ENCODE assay signal across 25 cellular contexts in the genomic region with DNA sequence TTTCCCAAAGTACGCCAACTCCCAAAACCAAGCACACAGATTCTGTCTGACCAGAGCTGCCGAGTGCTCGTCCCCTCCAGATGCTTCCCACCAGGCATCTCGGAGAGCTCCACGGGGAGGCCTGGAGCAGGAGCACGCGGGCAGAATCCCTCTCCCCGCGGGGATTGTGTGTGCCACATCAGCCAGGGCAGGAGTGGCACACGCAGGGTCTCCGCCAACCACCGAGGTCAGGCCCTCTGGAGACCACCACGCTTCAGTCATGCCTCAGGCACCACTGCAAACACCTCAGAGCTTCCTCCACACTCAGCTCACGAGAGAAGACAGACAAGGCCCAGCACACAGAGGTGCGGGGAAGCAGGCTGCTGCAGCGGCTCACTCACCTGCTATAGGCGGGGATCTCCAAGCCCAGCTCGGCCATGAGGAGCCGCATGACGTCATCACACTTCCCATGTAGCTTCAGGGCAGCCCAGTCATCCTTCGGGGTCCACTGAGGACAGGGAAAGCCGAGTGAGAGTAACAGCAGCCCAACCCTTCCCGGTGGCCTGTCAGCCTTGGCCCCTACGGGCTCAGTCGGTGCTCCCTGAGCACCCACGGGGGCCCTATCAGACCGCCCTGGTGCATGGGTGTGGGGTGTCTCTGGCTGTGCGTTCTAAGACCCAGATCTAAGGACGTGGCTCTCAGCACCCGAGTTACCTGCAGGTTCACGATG. TPM values are rescaled to one million over a fixed set of nuclear protein-coding genes. Genes with fewer than 3 reads are reported as not detected.
A peak's percentile ranks its signal among the peaks of the same experiment; 100 is the strongest.
DNase-seq lines count a peak whose midpoint lies in the region; ATAC-seq, FAIRE-seq and TF ChIP-seq lines count a peak whose summit lies in the region.
"Had no signal": no experiment of that assay in that cellular context is flagged by ENCODE, and none has a peak within 500 bp of the region (broad histone marks: within the 10 kb centered on the region; RNA-seq: fewer than 3 reads in every experiment).

No MANE protein-coding gene starts in this region.

- H4K20me1 ChIP-seq in K562 (replicated peaks; ENCODE audit: control insufficient read depth, insufficient read depth, low read length), result peaks cover 14% of the 10 kb centered on the region

- no peak overlapping the region for H4K91ac ChIP-seq in neuronal stem cell (ENCODE audit: low read depth, low read length, poor library complexity)

- H3K23ac ChIP-seq in neuronal stem cell (ENCODE audit: low read depth, low read length, poor library complexity), result no peak overlapping the region

- H3K36me3 ChIP-seq in K562 (ENCODE audit: control insufficient read depth, insufficient read depth, low read length) (peaks cover 66% of the 10 kb centered on the region; the same call in 2 of the 3 replicates), neuronal stem cell (replicated peaks in 1 of 2; ENCODE audit: control insufficient read depth in 2 of 2, insufficient read depth in 2 of 2, low read length in 2 of 2) (peaks cover 28 to 53% of the 10 kb centered on the region in 2 donors)

- peaks cover 8% of the 10 kb centered on the region for H3K79me1 ChIP-seq in neuronal stem cell (ENCODE audit: low read depth, low read length)

- no peak for TF ChIP-seq CTCF in K562 (IDR thresholded peaks at IDR 0.05 in 2 of 3, conservative IDR thresholded peaks at IDR 0.05 in 1 of 3; ENCODE audit: insufficient read depth in 2 of 3, low read depth in 1 of 3, low read length in 3 of 3)

- no peak overlapping the region for H2BK15ac ChIP-seq in neuronal stem cell (ENCODE audit: low read length)

- H3K4me2 ChIP-seq in K562 (ENCODE audit: insufficient read depth, low read length) (no peak overlapping the region), neuronal stem cell (ENCODE audit: insufficient read depth, low read length, poor library complexity, severe bottlenecking) (no peak overlapping the region)

- H3K9me3 ChIP-seq in K562 (replicated peaks; ENCODE audit: control insufficient read depth, insufficient read depth, low read depth, low read length) (no peaks in the 10 kb centered on the region), neuronal stem cell (replicated peaks in 1 of 2; ENCODE audit: control insufficient read depth in 2 of 2, insufficient read depth in 1 of 2, low read depth in 1 of 2, low read length in 2 of 2) (no peaks in the 10 kb centered on the region)
- H3K9me3 ChIP-seq: BE2C, Caco-2, upper lobe of right lung had no signal

- H3K14ac ChIP-seq in neuronal stem cell (ENCODE audit: low read length), result no peak overlapping the region

- no peak for ATAC-seq in activated naive CD8-positive, alpha-beta T cell treated with anti-CD3 and anti-CD28 coated beads, Interleukin-2, amount 50 U/mL, for 24 hours
- no peak for ATAC-seq in K562
- ATAC-seq in GM18873 (IDR thresholded peaks at IDR 0.05; ENCODE audit: low FRiP score, unreplicated experiment), result no peak
- no peak for ATAC-seq in HG03571 (IDR thresholded peaks at IDR 0.05; ENCODE audit: unreplicated experiment)
- ATAC-seq: left ventricle myocardium superior, upper lobe of right lung had no signal

- H2AK5ac ChIP-seq in neuronal stem cell (ENCODE audit: low read depth, low read length), result no peak overlapping the region

- H3K27ac Mint-ChIP-seq in activated naive CD8-positive, alpha-beta T cell, result no peak overlapping the region
- H3K27ac Mint-ChIP-seq in activated naive CD8-positive, alpha-beta T cell treated with anti-CD3 and anti-CD28 coated beads, Interleukin-2, amount 50 U/mL, for 24 hours, result no peak overlapping the region
- H3K27ac Mint-ChIP-seq: activated T-cell treated with anti-CD3 and anti-CD28 coated beads, Interleukin-2, amount 50 U/mL, for 24 hours; progenitor cell of endocrine pancreas had no signal

- WGBS in K562 (ENCODE audit: insufficient coverage, low coverage, missing lambda C conversion rate), result 89% methylated on average over 31 of the region's 31 CpGs
- no CpG with 5 or more reads among the region's 31 CpGs for WGBS in neuronal stem cell (ENCODE audit: extremely low coverage in 2 of 2, insufficient read length in 2 of 2, insufficient replicate concordance in 1 of 2), 2 donors

- H3K27me3 Mint-ChIP-seq in activated naive CD8-positive, alpha-beta T cell, result no peaks in the 10 kb centered on the region
- H3K27me3 Mint-ChIP-seq in activated naive CD8-positive, alpha-beta T cell treated with anti-CD3 and anti-CD28 coated beads, Interleukin-2, amount 50 U/mL, for 24 hours, result no peaks in the 10 kb centered on the region
- H3K27me3 Mint-ChIP-seq: activated T-cell treated with anti-CD3 and anti-CD28 coated beads, Interleukin-2, amount 50 U/mL, for 24 hours; progenitor cell of endocrine pancreas had no signal

- no peak overlapping the region for H3K4ac ChIP-seq in neuronal stem cell (ENCODE audit: low read length)

- H3K27me3 ChIP-seq in K562 (ENCODE audit: control insufficient read depth in 2 of 2, insufficient read depth in 2 of 2, low read length in 2 of 2) (no peaks in the 10 kb centered on the region), neuronal stem cell (ENCODE audit: control insufficient read depth in 3 of 3, insufficient read depth in 3 of 3, low read depth in 1 of 3, low read length in 3 of 3) (no peaks in the 10 kb centered on the region)
- H3K27me3 ChIP-seq: BE2C, upper lobe of right lung had no signal

- no peak for TF ChIP-seq EP300 in K562 (IDR thresholded peaks at IDR 0.05; ENCODE audit: low read length)

- CTCF ChIA-PET in K562 (lab: Yijun Ruan, JAX; ENCODE audit: low intra/inter-chr PET ratio), result no interaction called here

- DNase-seq in activated naive CD8-positive, alpha-beta T cell treated with anti-CD3 and anti-CD28 coated beads, Interleukin-2, amount 50 U/mL, for 24 hours, result no peak
- DNase-seq in K562 (ENCODE audit: extremely low read depth in 1 of 4, low spot score in 3 of 4), result no peak
- DNase-seq in neuronal stem cell (ENCODE audit: low spot score), result no peak
- DNase-seq: activated CD4-positive, alpha-beta T cell treated with anti-CD3 and anti-CD28 coated beads for 1 hour; activated CD8-positive, alpha-beta memory T cell treated with anti-CD3 and anti-CD28 coated beads for 24 hours; activated naive CD4-positive, alpha-beta T cell; activated T-cell treated with anti-CD3 and anti-CD28 coated beads, Interleukin-2, amount 50 U/mL, for 24 hours; amygdala; BE2C; Caco-2; caudate nucleus; foreskin melanocyte; Kasumi-1; left ventricle myocardium superior; NCI-H1694 treated with DMSO at 0.1 percent for 48 hours; NCI-H526 treated with DMSO at 0.1 percent for 48 hours; Right ventricle myocardium superior; upper lobe of right lung had no signal

- in situ Hi-C loops in K562 (cut with MboI), result no loop called here

- no peak overlapping the region for H3K18ac ChIP-seq in neuronal stem cell (ENCODE audit: low read length)

- H2BK5ac ChIP-seq in neuronal stem cell (ENCODE audit: low read length), result no peak overlapping the region

- H3K4me1 ChIP-seq in K562 (replicated peaks in 1 of 2; ENCODE audit: control insufficient read depth in 2 of 2, insufficient read depth in 2 of 2, low read length in 2 of 2) (peaks cover 41 to 90% of the 10 kb centered on the region in 2 experiments), neuronal stem cell (ENCODE audit: control insufficient read depth in 2 of 2, insufficient read depth in 1 of 2, low read depth in 1 of 2, low read length in 2 of 2) (peaks cover 7 to 18% of the 10 kb centered on the region in 2 donors)

- intact Hi-C loops in K562 (cut with micrococcal nuclease), result no loop called here

- peaks cover 52% of the 10 kb centered on the region for H3K79me2 ChIP-seq in K562 (ENCODE audit: control insufficient read depth, insufficient read depth, low read length)

- peaks cover 6% of the 10 kb centered on the region for H3K9me1 ChIP-seq in K562 (ENCODE audit: control insufficient read depth, insufficient read depth, low read length)

- no peak for TF ChIP-seq RAD21 in K562 (CRISPR knock-in tag; conservative IDR thresholded peaks at IDR 0.05 in 1 of 2, IDR thresholded peaks at IDR 0.05 in 1 of 2)

- no peak overlapping the region for H2BK12ac ChIP-seq in neuronal stem cell (ENCODE audit: low read length)

- H3K9ac ChIP-seq in K562 (ENCODE audit: insufficient read depth in 1 of 2, low read depth in 2 of 2, low read length in 2 of 2) (peak overlapping the region in 1 of 2 experiments; percentile 66; a peak in 1 of 4 replicates), neuronal stem cell (ENCODE audit: low read depth, low read length, poor library complexity) (no peak overlapping the region)

- no peak overlapping the region for H2AFZ ChIP-seq in K562 (ENCODE audit: low read depth, low read length)
- H2AFZ ChIP-seq in neuronal stem cell (ENCODE audit: low read length), result no peak overlapping the region

- H3K4me1 Mint-ChIP-seq in activated naive CD8-positive, alpha-beta T cell (ENCODE audit: low read depth), result peaks cover 28% of the 10 kb centered on the region
- H3K4me1 Mint-ChIP-seq in activated naive CD8-positive, alpha-beta T cell treated with anti-CD3 and anti-CD28 coated beads, Interleukin-2, amount 50 U/mL, for 24 hours, result peaks cover 20% of the 10 kb centered on the region

- peak overlapping the region; percentile 17 for H3K4me3 Mint-ChIP-seq in activated naive CD8-positive, alpha-beta T cell
- H3K4me3 Mint-ChIP-seq in activated naive CD8-positive, alpha-beta T cell treated with anti-CD3 and anti-CD28 coated beads, Interleukin-2, amount 50 U/mL, for 24 hours, result no peak overlapping the region
- H3K4me3 Mint-ChIP-seq: activated T-cell treated with anti-CD3 and anti-CD28 coated beads, Interleukin-2, amount 50 U/mL, for 24 hours had no signal

- H3K27ac ChIP-seq in K562 (ENCODE audit: extremely low read depth, low read depth, low read length), result peak overlapping the region; percentile 8; the same call in 1 of the 3 replicates
- no peak overlapping the region for H3K27ac ChIP-seq in neuronal stem cell (replicated peaks; ENCODE audit: low read length)
- H3K27ac ChIP-seq: upper lobe of right lung had no signal

- BruUV-seq in K562 (replicated peaks; lab: Mats Ljungman, UMichigan), result no TSS peak

- peak overlapping the region; percentile 30 for H2BK120ac ChIP-seq in neuronal stem cell (ENCODE audit: low read depth, low read length)

- H4K8ac ChIP-seq in neuronal stem cell (ENCODE audit: low read depth, low read length), result peak overlapping the region; percentile 23

- no peak for TF ChIP-seq POLR2A in K562 (conservative IDR thresholded peaks at IDR 0.05)

- peaks cover 6% of the 10 kb centered on the region for H3K36me3 Mint-ChIP-seq in activated naive CD8-positive, alpha-beta T cell
- peaks cover 16% of the 10 kb centered on the region for H3K36me3 Mint-ChIP-seq in activated naive CD8-positive, alpha-beta T cell treated with anti-CD3 and anti-CD28 coated beads, Interleukin-2, amount 50 U/mL, for 24 hours (ENCODE audit: low read depth)

- H3K4me3 ChIP-seq in K562 (no peak overlapping the region), neuronal stem cell (ENCODE audit: low read length in 2 of 2) (no peak overlapping the region)
- H3K4me3 ChIP-seq: upper lobe of right lung had no signal

- POLR2A ChIA-PET in K562 (lab: Yijun Ruan, JAX), result interaction anchor here (0.6 to 5.4 kb wide), 8 partner anchors 10 to 258 kb away, joined by 3 to 46 read pairs (median 5); a partner anchor contains a TSS

- H3K9me3 Mint-ChIP-seq in activated naive CD8-positive, alpha-beta T cell (ENCODE audit: low read depth), result no peaks in the 10 kb centered on the region
- H3K9me3 Mint-ChIP-seq in activated naive CD8-positive, alpha-beta T cell treated with anti-CD3 and anti-CD28 coated beads, Interleukin-2, amount 50 U/mL, for 24 hours, result no peaks in the 10 kb centered on the region
- H3K9me3 Mint-ChIP-seq: activated T-cell treated with anti-CD3 and anti-CD28 coated beads, Interleukin-2, amount 50 U/mL, for 24 hours had no signal

- FAIRE-seq in K562 (lab: Jason Lieb, UNC), result no peak
- FAIRE-seq: A204.1, GM12892, HTR-8/SVneo had no signal

RNA-seq across cellular contexts. Expression of a gene that starts 2.3 kb away (rescaled TPM):
- total RNA-seq in K562 (2011; cell fraction: chromatin; rRNA removed; ENCODE audit: low replicate concordance), result 142 and 422 TPM in 2 replicates
- total RNA-seq in K562 (2011; cell fraction: nucleolus; rRNA removed), result 366 and 427 TPM in 2 replicates
- 182 and 225 TPM in 2 replicates for total RNA-seq in K562 (2011; cell fraction: nucleoplasm; rRNA removed)
- total RNA-seq in K562 (2014; rRNA removed), result 123 and 139 TPM in 2 replicates
- 42.7 and 57.5 TPM in 2 replicates for total RNA-seq in K562 (2014; rRNA removed; fragmentation: Illumina TruSeq; extraction: Trizol)
- total RNA-seq in K562 (2015; rRNA removed; fragmentation: Illumina TruSeq; extraction: Trizol), result 81.7 and 82.5 TPM in 2 replicates
- 125 and 134 TPM in 2 replicates for total RNA-seq in K562 (2021)
- polyA plus RNA-seq in K562 (2011; rRNA removed), result 71.5 and 97.8 TPM in 2 replicates
- 77.5 and 97.1 TPM in 2 replicates for polyA plus RNA-seq in K562 (2011; cell fraction: cytosol; rRNA removed)
- polyA plus RNA-seq in K562 (2011; cell fraction: nucleus; rRNA removed), result 473 and 533 TPM in 2 replicates
- polyA plus RNA-seq in K562 (2012), result 94.8 and 147 TPM in 2 replicates
- 83.7 and 95.3 TPM in 2 replicates for polyA plus RNA-seq in K562 (2014; fragmentation: Illumina TruSeq; extraction: Trizol)
- 1 to 10 TPM in 1 of 2 experiments, under 1 TPM in 1; 0.92 to 1.6 TPM for polyA plus RNA-seq in K562 (2014; fragmentation: Nextera tagmentation; extraction: Ambion mirVana)
- 131 and 133 TPM in 2 replicates for polyA plus RNA-seq in K562 (2014; rRNA removed)
- polyA minus RNA-seq in K562 (2011; rRNA and poly(A)+ RNA removed), result 48.7 and 49.2 TPM in 2 replicates
- 35.6 and 49.0 TPM in 2 replicates for polyA minus RNA-seq in K562 (2011; cell fraction: cytosol; rRNA and poly(A)+ RNA removed)
- 127 and 186 TPM in 2 replicates for polyA minus RNA-seq in K562 (2011; cell fraction: nucleus; rRNA and poly(A)+ RNA removed)
- polyA plus RNA-seq in neuronal stem cell (2013, experiment 1 of 2), result 16.8 TPM
- 15.9 TPM for polyA plus RNA-seq in neuronal stem cell (2013, experiment 2 of 2)

RNA-seq across cellular contexts. Expression of a gene that starts 4.4 kb away (rescaled TPM):
- 90.9 and 205 TPM in 2 replicates for total RNA-seq in K562 (2011; cell fraction: chromatin; rRNA removed; ENCODE audit: low replicate concordance)
- total RNA-seq in K562 (2011; cell fraction: nucleolus; rRNA removed), result 97.4 and 110 TPM in 2 replicates
- 93.3 and 125 TPM in 2 replicates for total RNA-seq in K562 (2011; cell fraction: nucleoplasm; rRNA removed)
- 42.2 and 49.3 TPM in 2 replicates for total RNA-seq in K562 (2014; rRNA removed)
- total RNA-seq in K562 (2014; rRNA removed; fragmentation: Illumina TruSeq; extraction: Trizol), result 9.0 and 9.8 TPM in 2 replicates
- 23.6 and 24.6 TPM in 2 replicates for total RNA-seq in K562 (2015; rRNA removed; fragmentation: Illumina TruSeq; extraction: Trizol)
- total RNA-seq in K562 (2021), result 35.7 and 44.1 TPM in 2 replicates
- polyA plus RNA-seq in K562 (2011; rRNA removed), result 9.3 and 11.7 TPM in 2 replicates
- polyA plus RNA-seq in K562 (2011; cell fraction: cytosol; rRNA removed), result 11.2 and 16.2 TPM in 2 replicates
- polyA plus RNA-seq in K562 (2011; cell fraction: nucleus; rRNA removed), result 56.9 and 86.9 TPM in 2 replicates
- polyA plus RNA-seq in K562 (2012), result 36.1 and 36.9 TPM in 2 replicates
- polyA plus RNA-seq in K562 (2014; fragmentation: Illumina TruSeq; extraction: Trizol), result 20.3 and 25.7 TPM in 2 replicates
- 1 to 10 TPM; 1.6 to 2.0 TPM for polyA plus RNA-seq in K562 (2014; fragmentation: Nextera tagmentation; extraction: Ambion mirVana)
- 43.9 and 54.8 TPM in 2 replicates for polyA plus RNA-seq in K562 (2014; rRNA removed)
- 18.7 and 21.5 TPM in 2 replicates for polyA minus RNA-seq in K562 (2011; rRNA and poly(A)+ RNA removed)
- 22.3 and 25.1 TPM in 2 replicates for polyA minus RNA-seq in K562 (2011; cell fraction: cytosol; rRNA and poly(A)+ RNA removed)
- polyA minus RNA-seq in K562 (2011; cell fraction: nucleus; rRNA and poly(A)+ RNA removed), result 27.7 and 31.4 TPM in 2 replicates
- polyA plus RNA-seq in neuronal stem cell (2013, experiment 1 of 2), result 5.2 TPM
- polyA plus RNA-seq in neuronal stem cell (2013, experiment 2 of 2), result 5.1 TPM

RNA-seq across cellular contexts. Expression of a gene that starts 11.5 kb away (rescaled TPM):
- 0.86 and 1.5 TPM in 2 replicates for total RNA-seq in K562 (2011; cell fraction: chromatin; rRNA removed; ENCODE audit: low replicate concordance)
- 1.3 TPM in 2 replicates for total RNA-seq in K562 (2011; cell fraction: nucleolus; rRNA removed)
- total RNA-seq in K562 (2011; cell fraction: nucleoplasm; rRNA removed), result 1.2 and 1.4 TPM in 2 replicates
- 0.14 and 0.57 TPM in 2 replicates for total RNA-seq in K562 (2014; rRNA removed)
- 0.07 TPM in 1 of 2 replicates, not detected in the other for total RNA-seq in K562 (2014; rRNA removed; fragmentation: Illumina TruSeq; extraction: Trizol)
- 0.07 and 0.30 TPM in 2 replicates for total RNA-seq in K562 (2015; rRNA removed; fragmentation: Illumina TruSeq; extraction: Trizol)
- total RNA-seq in K562 (2021), result 0.53 and 0.65 TPM in 2 replicates
- polyA plus RNA-seq in K562 (2011; rRNA removed), result 0.03 and 0.07 TPM in 2 replicates
- 0.06 and 0.88 TPM in 2 replicates for polyA plus RNA-seq in K562 (2011; cell fraction: cytosol; rRNA removed)
- polyA plus RNA-seq in K562 (2011; cell fraction: nucleus; rRNA removed), result 0.26 TPM in 1 of 2 replicates, not detected in the other
- 0.52 TPM in 1 of 2 replicates, not detected in the other for polyA plus RNA-seq in K562 (2012)
- polyA plus RNA-seq in K562 (2014; fragmentation: Illumina TruSeq; extraction: Trizol), result 0.07 TPM in 1 of 2 replicates, not detected in the other
- under 1 TPM; 0.43 to 0.61 TPM for polyA plus RNA-seq in K562 (2014; fragmentation: Nextera tagmentation; extraction: Ambion mirVana)
- polyA plus RNA-seq in K562 (2014; rRNA removed), result 0.07 TPM in 1 of 2 replicates, not detected in the other
- 0.21 TPM in 2 replicates for polyA minus RNA-seq in K562 (2011; rRNA and poly(A)+ RNA removed)
- polyA minus RNA-seq in K562 (2011; cell fraction: cytosol; rRNA and poly(A)+ RNA removed), result not detected in 2 replicates
- 0.40 and 0.78 TPM in 2 replicates for polyA minus RNA-seq in K562 (2011; cell fraction: nucleus; rRNA and poly(A)+ RNA removed)
- polyA plus RNA-seq in neuronal stem cell (2013, experiment 1 of 2), result 2.0 TPM
- 1.5 TPM for polyA plus RNA-seq in neuronal stem cell (2013, experiment 2 of 2)

RNA-seq across cellular contexts. Expression of a gene that starts 14.0 kb away (rescaled TPM):
- total RNA-seq in K562 (2011; cell fraction: chromatin; rRNA removed; ENCODE audit: low replicate concordance), result 86.9 and 142 TPM in 2 replicates
- 78.0 and 85.0 TPM in 2 replicates for total RNA-seq in K562 (2011; cell fraction: nucleolus; rRNA removed)
- total RNA-seq in K562 (2011; cell fraction: nucleoplasm; rRNA removed), result 64.7 and 70.4 TPM in 2 replicates
- 27.3 and 30.1 TPM in 2 replicates for total RNA-seq in K562 (2014; rRNA removed)
- 16.3 and 16.9 TPM in 2 replicates for total RNA-seq in K562 (2014; rRNA removed; fragmentation: Illumina TruSeq; extraction: Trizol)
- total RNA-seq in K562 (2015; rRNA removed; fragmentation: Illumina TruSeq; extraction: Trizol), result 23.6 and 24.9 TPM in 2 replicates
- 46.7 and 58.1 TPM in 2 replicates for total RNA-seq in K562 (2021)
- polyA plus RNA-seq in K562 (2011; rRNA removed), result 22.4 and 31.8 TPM in 2 replicates
- 35.6 and 35.9 TPM in 2 replicates for polyA plus RNA-seq in K562 (2011; cell fraction: cytosol; rRNA removed)
- polyA plus RNA-seq in K562 (2011; cell fraction: nucleus; rRNA removed), result 200 and 206 TPM in 2 replicates
- polyA plus RNA-seq in K562 (2012), result 32.4 and 47.9 TPM in 2 replicates
- polyA plus RNA-seq in K562 (2014; fragmentation: Illumina TruSeq; extraction: Trizol), result 31.2 and 36.3 TPM in 2 replicates
- 1 to 10 TPM; 1.1 to 2.8 TPM for polyA plus RNA-seq in K562 (2014; fragmentation: Nextera tagmentation; extraction: Ambion mirVana)
- polyA plus RNA-seq in K562 (2014; rRNA removed), result 44.8 and 46.7 TPM in 2 replicates
- 10.6 and 14.3 TPM in 2 replicates for polyA minus RNA-seq in K562 (2011; rRNA and poly(A)+ RNA removed)
- polyA minus RNA-seq in K562 (2011; cell fraction: cytosol; rRNA and poly(A)+ RNA removed), result 12.7 and 17.1 TPM in 2 replicates
- polyA minus RNA-seq in K562 (2011; cell fraction: nucleus; rRNA and poly(A)+ RNA removed), result 15.9 and 20.3 TPM in 2 replicates
- 16.1 TPM for polyA plus RNA-seq in neuronal stem cell (2013, experiment 1 of 2)
- 17.2 TPM for polyA plus RNA-seq in neuronal stem cell (2013, experiment 2 of 2)

RNA-seq across cellular contexts. Expression of a gene that starts 22.0 kb away (rescaled TPM):
- total RNA-seq in K562 (2011; cell fraction: chromatin; rRNA removed; ENCODE audit: low replicate concordance), result 37.2 and 84.5 TPM in 2 replicates
- total RNA-seq in K562 (2011; cell fraction: nucleolus; rRNA removed), result 109 and 116 TPM in 2 replicates
- 83.3 and 88.4 TPM in 2 replicates for total RNA-seq in K562 (2011; cell fraction: nucleoplasm; rRNA removed)
- total RNA-seq in K562 (2014; rRNA removed), result 220 and 252 TPM in 2 replicates
- total RNA-seq in K562 (2014; rRNA removed; fragmentation: Illumina TruSeq; extraction: Trizol), result 32.5 and 41.2 TPM in 2 replicates
- 105 and 111 TPM in 2 replicates for total RNA-seq in K562 (2015; rRNA removed; fragmentation: Illumina TruSeq; extraction: Trizol)
- total RNA-seq in K562 (2021), result 214 and 217 TPM in 2 replicates
- polyA plus RNA-seq in K562 (2011; rRNA removed), result 238 and 354 TPM in 2 replicates
- 720 and 811 TPM in 2 replicates for polyA plus RNA-seq in K562 (2011; cell fraction: cytosol; rRNA removed)
- polyA plus RNA-seq in K562 (2011; cell fraction: nucleus; rRNA removed), result 288 and 348 TPM in 2 replicates
- 288 and 382 TPM in 2 replicates for polyA plus RNA-seq in K562 (2012)
- 57.2 and 105 TPM in 2 replicates for polyA plus RNA-seq in K562 (2014; fragmentation: Illumina TruSeq; extraction: Trizol)
- 100 to 1,000 TPM; 154 to 255 TPM for polyA plus RNA-seq in K562 (2014; fragmentation: Nextera tagmentation; extraction: Ambion mirVana)
- polyA plus RNA-seq in K562 (2014; rRNA removed), result 318 and 338 TPM in 2 replicates
- polyA minus RNA-seq in K562 (2011; rRNA and poly(A)+ RNA removed), result 56.1 and 67.4 TPM in 2 replicates
- polyA minus RNA-seq in K562 (2011; cell fraction: cytosol; rRNA and poly(A)+ RNA removed), result 52.4 and 82.6 TPM in 2 replicates
- polyA minus RNA-seq in K562 (2011; cell fraction: nucleus; rRNA and poly(A)+ RNA removed), result 24.8 and 36.9 TPM in 2 replicates
- polyA plus RNA-seq in neuronal stem cell (2013, experiment 1 of 2), result 316 TPM
- polyA plus RNA-seq in neuronal stem cell (2013, experiment 2 of 2), result 330 TPM
